In genomic region chr11:69674267-69674885, GRCh38 we compare ENCODE assay signal across 2 cellular contexts.
TF ChIP-seq lines count a peak whose summit lies in the region.

No MANE protein-coding gene starts in this region.

TF ChIP-seq in endothelial cell of umbilical vein, 7 proteins besides CTCF, POLR2A, EP300 and RAD21 (continued from another document):
- TF ChIP-seq JUN (IDR thresholded peaks at IDR 0.05; ENCODE audit: borderline replicate concordance, insufficient read depth, insufficient read length, low read depth), result no peak
- TF ChIP-seq, protein P1, sequence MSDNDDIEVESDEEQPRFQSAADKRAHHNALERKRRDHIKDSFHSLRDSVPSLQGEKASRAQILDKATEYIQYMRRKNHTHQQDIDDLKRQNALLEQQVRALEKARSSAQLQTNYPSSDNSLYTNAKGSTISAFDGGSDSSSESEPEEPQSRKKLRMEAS (IDR thresholded peaks at IDR 0.05; ENCODE audit: insufficient read depth, insufficient read length), result no peak

TF ChIP-seq in HEK293T, 16 proteins besides CTCF, POLR2A, EP300 and RAD21 (continued from another document):
- TF ChIP-seq L3MBTL2 (conservative IDR thresholded peaks at IDR 0.05), result no peak
